Comparison of ENCODE assay signal across 22 cellular contexts in the genomic region with DNA sequence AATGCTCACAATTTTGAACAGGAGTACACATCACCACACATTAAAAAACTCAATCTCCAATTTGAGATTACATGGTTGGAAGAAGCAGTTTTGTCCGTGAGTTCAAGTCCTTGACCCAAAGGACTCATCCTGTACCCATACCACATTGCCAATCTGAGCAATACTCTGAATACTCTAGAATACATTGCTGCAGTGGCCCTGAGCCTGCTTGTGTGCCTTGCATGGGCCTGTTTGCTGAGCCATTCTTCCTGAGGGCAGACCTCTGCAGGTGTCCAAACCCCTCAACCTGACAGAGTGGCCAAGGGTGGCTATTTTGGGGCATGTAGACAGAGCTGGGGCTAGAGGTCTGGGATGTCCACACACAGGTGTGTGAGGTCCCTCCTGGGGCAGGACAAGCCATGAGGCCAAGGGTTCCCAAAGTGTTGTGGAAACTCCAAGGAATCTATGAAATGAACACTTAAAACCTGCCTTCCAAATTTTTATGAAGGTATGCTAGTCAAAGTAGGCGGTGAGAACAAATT. TPM values are rescaled to one million over a fixed set of nuclear protein-coding genes. Genes with fewer than 3 reads are reported as not detected.
A peak's percentile ranks its signal among the peaks of the same experiment; 100 is the strongest.
DNase-seq lines count a peak whose midpoint lies in the region; ATAC-seq and TF ChIP-seq lines count a peak whose summit lies in the region.
"Had no signal": no experiment of that assay in that cellular context is flagged by ENCODE, and none has a peak within 500 bp of the region (broad histone marks: within the 10 kb centered on the region; RNA-seq: fewer than 3 reads in every experiment).

No MANE protein-coding gene starts in this region.

- H3K4me1 ChIP-seq in right lobe of liver, result peaks cover 0 to 13% (median 0%) of the 10 kb centered on the region in 4 donors
- no peaks in the 10 kb centered on the region for H3K4me1 ChIP-seq in smooth muscle cell (ENCODE audit: low read depth)
- H3K4me1 ChIP-seq in testis, result no peaks in the 10 kb centered on the region
- H3K4me1 ChIP-seq: BLaER1, Caco-2, Peyer's patch, SJCRH30 had no signal

- H3K9ac ChIP-seq in smooth muscle cell (ENCODE audit: low read depth), result no peak overlapping the region
- H3K9ac ChIP-seq: BLaER1, KMS-11 had no signal

- no peaks in the 10 kb centered on the region for H3K9me3 Mint-ChIP-seq in WTC11

- H3K36me3 Mint-ChIP-seq in WTC11, result 0 out of 2 replicates have a peak, but pooled peaks cover 3% of the 10 kb centered on the region

- peaks cover 14% of the 10 kb centered on the region for H3K4me1 Mint-ChIP-seq in WTC11

- H3K27me3 Mint-ChIP-seq in WTC11 (ENCODE audit: low read depth), result no peaks in the 10 kb centered on the region; the same call in 1 of the 2 replicates
- H3K27me3 Mint-ChIP-seq: CD4-positive, alpha-beta T cell had no signal

- H3K9me3 ChIP-seq in right lobe of liver, result no peaks in the 10 kb centered on the region
- no peaks in the 10 kb centered on the region for H3K9me3 ChIP-seq in smooth muscle cell (replicated peaks; ENCODE audit: low read depth)
- no peaks in the 10 kb centered on the region for H3K9me3 ChIP-seq in testis
- H3K9me3 ChIP-seq: BLaER1, Caco-2, Peyer's patch, SJCRH30 had no signal

- H3K79me2 ChIP-seq in smooth muscle cell (ENCODE audit: low read depth), result no peaks in the 10 kb centered on the region

- intact Hi-C loops in right lobe of liver (cut with DNase I), result no loop called here
- intact Hi-C loops in testis (cut with DNase I; ENCODE audit: low total_unique reads), result no loop called here

- ATAC-seq in WTC11 (peak; percentile 74), right lobe of liver (peak; percentile 63 to 86 (median 67))
- ATAC-seq: HCT116 had no signal

- no peaks in the 10 kb centered on the region for H3F3A ChIP-seq in smooth muscle cell (ENCODE audit: low read depth)

- H3K4me2 ChIP-seq in smooth muscle cell, result no peak overlapping the region
- H3K4me2 ChIP-seq: BLaER1, KMS-11 had no signal

- peak overlapping the region; percentile 81 for H2AFZ ChIP-seq in smooth muscle cell (ENCODE audit: low read depth)

- H3K4me3 Mint-ChIP-seq in WTC11, result peak overlapping the region; percentile 77
- H3K4me3 Mint-ChIP-seq: CD4-positive, alpha-beta T cell had no signal

- no peak overlapping the region for H3K27ac Mint-ChIP-seq in WTC11
- H3K27ac Mint-ChIP-seq: CD4-positive, alpha-beta T cell had no signal

- WGBS in right lobe of liver (ENCODE audit: insufficient coverage, low coverage, low lambda C conversion rate, missing lambda C conversion rate), result 71% methylated on average over 2 of the region's 2 CpGs
- WGBS in smooth muscle cell (ENCODE audit: low lambda C conversion rate), result 95% methylated on average over 2 of the region's 2 CpGs
- WGBS in testis, 2 donors, result 74 to 91% methylated on average over 2 of the region's 2 CpGs

- H3K36me3 ChIP-seq in H7 (replicated peaks; ENCODE audit: control insufficient read depth, insufficient read depth, low read length) (no peaks in the 10 kb centered on the region), right lobe of liver (no peaks in the 10 kb centered on the region), smooth muscle cell (ENCODE audit: low read depth) (no peaks in the 10 kb centered on the region), testis (ENCODE audit: low read depth, missing control alignments) (no peaks in the 10 kb centered on the region)
- H3K36me3 ChIP-seq: BLaER1, Peyer's patch, SJCRH30 had no signal

- no peak for TF ChIP-seq POLR2A in right lobe of liver (IDR thresholded peaks at IDR 0.05)
- no peak for TF ChIP-seq POLR2A in testis (IDR thresholded peaks at IDR 0.05)

- DNase-seq in H7 (peak; percentile 1), WTC11 (ENCODE audit: low spot score) (peak; percentile 11), right lobe of liver (no peak), smooth muscle cell (lab: John Stamatoyannopoulos, UW; ENCODE audit: unreplicated experiment) (no peak), retina (no peak), testis (no peak), globus pallidus (ENCODE audit: low spot score) (no peak)
- DNase-seq: Caco-2; CD4-positive, alpha-beta T cell; GF-D8; IMR-90; NCI-H1105; NCI-H2081; NCI-H2171; NCI-H524 treated with DMSO at 0.1 percent for 48 hours; Peyer's patch; SJCRH30 had no signal

- H3K27me3 ChIP-seq in H7 (ENCODE audit: control insufficient read depth, insufficient read depth, low read length), result no peaks in the 10 kb centered on the region
- H3K27me3 ChIP-seq in right lobe of liver, result no peaks in the 10 kb centered on the region
- H3K27me3 ChIP-seq in smooth muscle cell (ENCODE audit: low read depth), result no peaks in the 10 kb centered on the region
- no peaks in the 10 kb centered on the region for H3K27me3 ChIP-seq in testis
- H3K27me3 ChIP-seq: BLaER1, Peyer's patch had no signal

- no peak overlapping the region for H3K4me3 ChIP-seq in H7 (ENCODE audit: insufficient read depth, low read depth, low read length)
- H3K4me3 ChIP-seq in right lobe of liver, result no peak overlapping the region
- H3K4me3 ChIP-seq in smooth muscle cell, result no peak overlapping the region
- no peak overlapping the region for H3K4me3 ChIP-seq in testis
- H3K4me3 ChIP-seq: BLaER1, Peyer's patch, SJCRH30 had no signal

- H3K27ac ChIP-seq in right lobe of liver, result no peak overlapping the region
- no peak overlapping the region for H3K27ac ChIP-seq in smooth muscle cell (ENCODE audit: low read depth)
- no peak overlapping the region for H3K27ac ChIP-seq in testis
- H3K27ac ChIP-seq: BLaER1, KMS-11, Peyer's patch, SJCRH30 had no signal

- TF ChIP-seq CTCF in WTC11 (IDR thresholded peaks at IDR 0.05) (no peak), right lobe of liver (IDR thresholded peaks at IDR 0.05) (no peak), smooth muscle cell (IDR thresholded peaks at IDR 0.05; ENCODE audit: borderline replicate concordance, insufficient read depth, poor library complexity, severe bottlenecking) (no peak), testis (IDR thresholded peaks at IDR 0.05) (no peak)

- POLR2A ChIA-PET in WTC11 (lab: Charles Lee), result no interaction called here

- CTCF ChIA-PET in WTC11 (lab: Charles Lee), result no interaction called here

- H4K20me1 ChIP-seq in smooth muscle cell (ENCODE audit: low read depth), result no peaks in the 10 kb centered on the region
- H4K20me1 ChIP-seq: BLaER1 had no signal

TF ChIP-seq in WTC11, 78 proteins besides CTCF, POLR2A, EP300 and RAD21:
- no peak for TF ChIP-seq FOXP1 (CRISPR knock-in tag; IDR thresholded peaks at IDR 0.05; ENCODE audit: borderline replicate concordance)
- TF ChIP-seq, protein P1, sequence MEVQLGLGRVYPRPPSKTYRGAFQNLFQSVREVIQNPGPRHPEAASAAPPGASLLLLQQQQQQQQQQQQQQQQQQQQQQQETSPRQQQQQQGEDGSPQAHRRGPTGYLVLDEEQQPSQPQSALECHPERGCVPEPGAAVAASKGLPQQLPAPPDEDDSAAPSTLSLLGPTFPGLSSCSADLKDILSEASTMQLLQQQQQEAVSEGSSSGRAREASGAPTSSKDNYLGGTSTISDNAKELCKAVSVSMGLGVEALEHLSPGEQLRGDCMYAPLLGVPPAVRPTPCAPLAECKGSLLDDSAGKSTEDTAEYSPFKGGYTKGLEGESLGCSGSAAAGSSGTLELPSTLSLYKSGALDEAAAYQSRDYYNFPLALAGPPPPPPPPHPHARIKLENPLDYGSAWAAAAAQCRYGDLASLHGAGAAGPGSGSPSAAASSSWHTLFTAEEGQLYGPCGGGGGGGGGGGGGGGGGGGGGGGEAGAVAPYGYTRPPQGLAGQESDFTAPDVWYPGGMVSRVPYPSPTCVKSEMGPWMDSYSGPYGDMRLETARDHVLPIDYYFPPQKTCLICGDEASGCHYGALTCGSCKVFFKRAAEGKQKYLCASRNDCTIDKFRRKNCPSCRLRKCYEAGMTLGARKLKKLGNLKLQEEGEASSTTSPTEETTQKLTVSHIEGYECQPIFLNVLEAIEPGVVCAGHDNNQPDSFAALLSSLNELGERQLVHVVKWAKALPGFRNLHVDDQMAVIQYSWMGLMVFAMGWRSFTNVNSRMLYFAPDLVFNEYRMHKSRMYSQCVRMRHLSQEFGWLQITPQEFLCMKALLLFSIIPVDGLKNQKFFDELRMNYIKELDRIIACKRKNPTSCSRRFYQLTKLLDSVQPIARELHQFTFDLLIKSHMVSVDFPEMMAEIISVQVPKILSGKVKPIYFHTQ (CRISPR knock-in tag; IDR thresholded peaks at IDR 0.05), result no peak
- no peak for TF ChIP-seq CREM (CRISPR knock-in tag; IDR thresholded peaks at IDR 0.05)
- no peak for TF ChIP-seq PRRX2 (CRISPR knock-in tag; IDR thresholded peaks at IDR 0.05)
- no peak for TF ChIP-seq FOXJ3 (CRISPR knock-in tag; IDR thresholded peaks at IDR 0.05; ENCODE audit: borderline replicate concordance)

RNA-seq across cellular contexts. Expression of gene AGMO, which starts 15.5 kb away (rescaled TPM):
- 0.63 and 1.1 TPM in 2 replicates for total RNA-seq in H7 (2014; rRNA removed; shearing (Covaris generic))
- 0.77 to 1.1 TPM (median 1.0 TPM) in 3 replicates for total RNA-seq in WTC11 (2021)
- total RNA-seq in right lobe of liver, result 10 to 100 TPM; 20.8 to 58.9 (median 33.7) TPM
- 0.27 and 0.90 TPM in 2 replicates for total RNA-seq in smooth muscle cell
- 0.18 and 0.50 TPM in 2 replicates for polyA plus RNA-seq in smooth muscle cell
- total RNA-seq in testis, result 10 to 100 TPM; 46.6 to 52.8 TPM
- polyA plus RNA-seq in testis (ENCODE audit: insufficient read depth, low read depth, low replicate concordance), result 13.1 TPM
- total RNA-seq: CD4-positive, alpha-beta T cell; HT1080; IMR-90; OCI-LY7 had no signal
- polyA plus RNA-seq: IMR-90 had no signal

Comparison
In these comparisons a context has a peak if more than half of its experiments do, and no peak if none do; other contexts are left out.
1. DNase-seq: peak in H7 (single experiment) and WTC11 (single experiment); none in right lobe of liver (0 of 3), smooth muscle cell (single experiment), retina (single experiment), testis (single experiment) and globus pallidus (single experiment).
2. RNA of gene AGMO, which starts 15.5 kb away (total RNA-seq): 46.6 to 52.8 TPM in testis and 20.8 to 58.9 TPM in right lobe of liver; 0.63 to 1.1 TPM in H7, 0.77 to 1.1 TPM in WTC11 and 0.27 to 0.90 TPM in smooth muscle cell; every median in the first group is over 10 times any median in the second.